In the genomic region with DNA sequence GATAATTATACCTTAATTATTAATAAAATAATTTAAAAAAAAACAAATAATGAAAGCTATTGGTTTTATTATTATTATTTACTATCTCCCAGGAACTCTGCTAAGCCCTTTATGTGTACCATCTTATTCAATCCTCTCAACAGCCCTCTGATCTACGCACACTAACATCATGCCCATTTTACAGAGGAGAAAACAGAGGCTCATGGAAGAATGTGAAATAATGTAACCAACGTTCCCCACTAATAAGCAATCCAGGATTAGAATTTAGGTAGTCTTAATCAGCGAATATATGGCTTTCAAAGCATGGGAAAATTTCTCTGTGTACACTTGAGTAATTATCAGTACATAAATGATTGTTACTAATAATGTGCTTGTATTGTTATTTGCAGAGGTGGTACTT, we compare ENCODE assay signal across 32 cellular contexts.
"Had no signal": no experiment of that assay in that cellular context is flagged by ENCODE, and none has a peak within 500 bp of the region (broad histone marks: within the 10 kb centered on the region; RNA-seq: fewer than 3 reads in every experiment).

No MANE protein-coding gene starts in this region.

- FAIRE-seq: astrocyte, bronchial epithelial cell, colon, endometrium, endothelial cell of umbilical vein, frontal cortex had no signal

- H3K9me3 Mint-ChIP-seq: T-helper 2 cell treated with Interferon-gamma antibody and Interleukin-4, amounts not matched to agents 5 μg/mL and 100 μg/mL, for 36 hours had no signal

- H3K36me3 Mint-ChIP-seq: activated naive CD8-positive, alpha-beta T cell had no signal

- ATAC-seq: activated CD4-positive, CD25-positive, alpha-beta regulatory T cell treated with anti-CD3 and anti-CD28 coated beads, Interleukin-2, amount 50 U/mL, for 24 hours; activated CD8-positive, alpha-beta T cell treated with anti-CD3 and anti-CD28 coated beads for 36 hours; activated T-cell treated with anti-CD3 and anti-CD28 coated beads, Interleukin-2, amount 50 U/mL, for 4 hours; activated T-helper 17 cell treated with anti-CD3 and anti-CD28 coated beads, Interleukin-2, amount 50 U/mL, for 72 hours; T-helper 17 cell had no signal

- H3K4me3 ChIP-seq: esophagus muscularis mucosa had no signal

- H3K36me3 ChIP-seq: brain microvascular endothelial cell, esophagus muscularis mucosa, WERI-Rb-1 had no signal

- H3K4me1 Mint-ChIP-seq: activated B cell treated with CpG ODN at 0.5 μM for 24 hours; activated T-helper 17 cell treated with anti-CD3 and anti-CD28 coated beads, Interleukin-2, amount 50 U/mL, for 72 hours; T-helper 17 cell had no signal

- H3K27ac ChIP-seq: brain microvascular endothelial cell, esophagus muscularis mucosa, WERI-Rb-1 had no signal

- H3K27ac Mint-ChIP-seq: activated B cell treated with CpG ODN at 0.5 μM for 24 hours; activated CD8-positive, alpha-beta T cell treated with anti-CD3 and anti-CD28 coated beads for 36 hours; activated naive CD8-positive, alpha-beta T cell; activated T-helper 17 cell treated with anti-CD3 and anti-CD28 coated beads, Interleukin-2, amount 50 U/mL, for 72 hours; T-helper 17 cell; T-helper 2 cell treated with Interferon-gamma antibody and Interleukin-4, amounts not matched to agents 5 μg/mL and 100 μg/mL, for 36 hours had no signal

- DNase-seq: activated B cell treated with CpG ODN at 0.5 μM for 24 hours; activated CD4-positive, alpha-beta T cell treated with anti-CD3 and anti-CD28 coated beads for 48 hours; activated CD4-positive, alpha-beta T cell treated with anti-CD3 and anti-CD28 coated beads, Interleukin-2, amount 50 U/mL, for 1 hour; activated CD4-positive, alpha-beta T cell treated with anti-CD3 and anti-CD28 coated beads, Interleukin-2, amount 50 U/mL, for 48 hours; activated CD8-positive, alpha-beta memory T cell treated with anti-CD3 and anti-CD28 coated beads for 24 hours; activated CD8-positive, alpha-beta T cell treated with anti-CD3 and anti-CD28 coated beads for 36 hours; activated effector memory CD4-positive, alpha-beta T cell treated with Interleukin-2 at 50 U/mL for 16 hours; activated gamma-delta T cell treated with Interleukin-2 at 50 U/mL for 16 hours; activated naive CD4-positive, alpha-beta T cell treated with anti-CD3 and anti-CD28 coated beads, Interleukin-2, amount 50 U/mL, for 16 hours; activated naive CD4-positive, alpha-beta T cell treated with Interleukin-2 at 50 U/mL for 16 hours; activated T-cell treated with anti-CD3 and anti-CD28 coated beads, Interleukin-2, amount 50 U/mL, for 4 hours; amniotic stem cell; anterior cingulate cortex; brain microvascular endothelial cell; cortex of kidney; effector CD8-positive, alpha-beta T cell; head of caudate nucleus; T-helper 1 cell; T-helper 17 cell; T1000; WERI-Rb-1 had no signal

- H3K4me1 ChIP-seq: esophagus muscularis mucosa had no signal

- H3K4me3 Mint-ChIP-seq: activated B cell treated with CpG ODN at 0.5 μM for 24 hours; activated CD8-positive, alpha-beta T cell treated with anti-CD3 and anti-CD28 coated beads for 36 hours; activated naive CD8-positive, alpha-beta T cell; activated T-cell treated with anti-CD3 and anti-CD28 coated beads, Interleukin-2, amount 50 U/mL, for 4 hours; activated T-helper 17 cell treated with anti-CD3 and anti-CD28 coated beads, Interleukin-2, amount 50 U/mL, for 72 hours; T-helper 17 cell; T-helper 2 cell treated with Interferon-gamma antibody and Interleukin-4, amounts not matched to agents 5 μg/mL and 100 μg/mL, for 36 hours had no signal

- H3K27me3 ChIP-seq: brain microvascular endothelial cell had no signal
